Comparison of ENCODE assay signal across 34 cellular contexts in genomic region chr12:6045438-6045837, GRCh38.
"Had no signal": no experiment of that assay in that cellular context is flagged by ENCODE, and none has a peak within 500 bp of the region (broad histone marks: within the 10 kb centered on the region; RNA-seq: fewer than 3 reads in every experiment).

No MANE protein-coding gene starts in this region.

- H3K36me3 ChIP-seq: MG63 had no signal

- DNase-seq: Karpas-422, Kasumi-1, MG63, MM.1S, MV-4-11, NCI-H1048, NCI-H1092, NCI-H1092 treated with DMSO at 0.1 percent for 48 hours, NCI-H1105, NCI-H1105 treated with DMSO at 0.1 percent for 48 hours, NCI-H1417, NCI-H1417 treated with DMSO at 0.1 percent for 48 hours, NCI-H1436, NCI-H1436 treated with DMSO at 0.1 percent for 48 hours, NCI-H146, NCI-H1694, NCI-H1694 treated with DMSO at 0.1 percent for 48 hours, NCI-H187, NCI-H187 treated with DMSO at 0.1 percent for 48 hours, NCI-H1930, NCI-H2029, NCI-H2029 treated with DMSO at 0.1 percent for 48 hours, NCI-H2081, NCI-H2081 treated with DMSO at 0.1 percent for 48 hours, NCI-H2107, NCI-H2171, NCI-H2171 treated with DMSO at 0.1 percent for 48 hours, NCI-H2227 treated with DMSO at 0.1 percent for 48 hours, NCI-H226, NCI-H345, NCI-H446, NCI-H446 treated with DMSO at 0.1 percent for 48 hours, NCI-H510A, NCI-H510A treated with DMSO at 0.1 percent for 48 hours had no signal

- H3K4me3 ChIP-seq: MG63 had no signal

- H3K9me3 ChIP-seq: MG63 had no signal

- H3K27me3 ChIP-seq: MG63 had no signal
